In the genomic region with DNA sequence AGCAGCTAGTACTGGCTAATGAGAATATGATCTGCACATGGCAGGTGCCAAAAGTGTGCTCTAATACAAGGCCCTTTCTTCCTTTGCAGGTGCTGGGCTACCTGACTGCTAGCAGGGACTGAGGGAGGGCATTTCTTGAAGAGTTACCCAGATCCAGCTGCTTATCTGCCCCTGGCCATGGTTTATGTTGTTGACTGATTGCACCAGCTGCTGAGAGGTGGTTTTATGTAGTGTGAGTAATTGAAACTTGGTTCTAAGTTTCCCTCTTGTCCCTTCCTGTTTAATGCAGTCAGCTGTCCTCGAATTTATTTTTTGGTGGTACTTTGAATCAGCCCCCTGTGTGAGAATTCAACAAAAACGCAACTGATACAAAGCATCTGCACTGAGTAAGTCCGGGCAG, we compare ENCODE assay signal across 15 cellular contexts.
DNase-seq lines count a peak whose midpoint lies in the region; ATAC-seq and TF ChIP-seq lines count a peak whose summit lies in the region.
"Had no signal": no experiment of that assay in that cellular context is flagged by ENCODE, and none has a peak within 500 bp of the region (broad histone marks: within the 10 kb centered on the region; RNA-seq: fewer than 3 reads in every experiment).

No MANE protein-coding gene starts in this region.

- H3K4me2 ChIP-seq in hepatocyte, result no peak overlapping the region

- H3K9me3 ChIP-seq in heart left ventricle, result no peaks in the 10 kb centered on the region
- H3K9me3 ChIP-seq in hepatocyte (ENCODE audit: low read depth), result no peaks in the 10 kb centered on the region
- no peaks in the 10 kb centered on the region for H3K9me3 ChIP-seq in transverse colon

- no peak for TF ChIP-seq EP300 in transverse colon (IDR thresholded peaks at IDR 0.05; ENCODE audit: low read depth)

- H4K20me1 ChIP-seq in hepatocyte (ENCODE audit: insufficient read depth, poor library complexity, severe bottlenecking), result no peaks in the 10 kb centered on the region

- peaks cover 14% of the 10 kb centered on the region for H3K79me2 ChIP-seq in hepatocyte
- H3K79me2 ChIP-seq: parathyroid adenoma had no signal

- H3K36me3 ChIP-seq in heart left ventricle (no peaks in the 10 kb centered on the region), hepatocyte (replicated peaks; ENCODE audit: insufficient read depth, low read depth) (no peaks in the 10 kb centered on the region), transverse colon (no peaks in the 10 kb centered on the region)
- H3K36me3 ChIP-seq: brain microvascular endothelial cell had no signal

- no peaks in the 10 kb centered on the region for H3K27me3 ChIP-seq in heart left ventricle
- no peaks in the 10 kb centered on the region for H3K27me3 ChIP-seq in hepatocyte
- no peaks in the 10 kb centered on the region for H3K27me3 ChIP-seq in transverse colon
- H3K27me3 ChIP-seq: brain microvascular endothelial cell had no signal

- H2AFZ ChIP-seq in hepatocyte, result no peak overlapping the region
- H2AFZ ChIP-seq: parathyroid adenoma had no signal

- WGBS in heart left ventricle, 4 donors, result 55 to 61% (median 59%) methylated on average over 3 of the region's 3 CpGs
- 53% methylated on average over 3 of the region's 3 CpGs for WGBS in hepatocyte (ENCODE audit: low lambda C conversion rate, missing lambda C conversion rate)
- 26 to 36% methylated on average over 3 of the region's 3 CpGs for WGBS in transverse colon (ENCODE audit: low coverage in 1 of 2), 2 donors

- no peak for ATAC-seq in heart left ventricle
- no peak for ATAC-seq in Right ventricle myocardium superior (ENCODE audit: poor library complexity)

- no peaks in the 10 kb centered on the region for H3K9me2 ChIP-seq in hepatocyte (replicated peaks; ENCODE audit: insufficient read depth)

- TF ChIP-seq CTCF in heart left ventricle (IDR thresholded peaks at IDR 0.05), result no peak
- TF ChIP-seq CTCF in hepatocyte (IDR thresholded peaks at IDR 0.05; ENCODE audit: poor library complexity), result no peak
- no peak for TF ChIP-seq CTCF in transverse colon (IDR thresholded peaks at IDR 0.05)

- TF ChIP-seq POLR2A in heart left ventricle (IDR thresholded peaks at IDR 0.05), result no peak
- TF ChIP-seq POLR2A in transverse colon (IDR thresholded peaks at IDR 0.05), result no peak

- H3K27ac ChIP-seq in heart left ventricle (peak overlapping the region in 10 of 12 donors; percentile 25 to 84 (median 50)), hepatocyte (peak overlapping the region; percentile 56), transverse colon (peak overlapping the region in 3 of 4 donors; percentile 9 to 58 (median 52))
- H3K27ac ChIP-seq: parathyroid adenoma had no signal

- H3K4me3 ChIP-seq in heart left ventricle (no peak overlapping the region), hepatocyte (no peak overlapping the region), transverse colon (no peak overlapping the region)

- in situ Hi-C loops in transverse colon (cut with MboI; ENCODE audit: low pct_ligation_motif_present in 1 of 4, low pct_unique_long_range_greater_than_20kb in 1 of 4, low sequenced_read_pairs in 3 of 4), result no loop called here

- intact Hi-C loops in heart left ventricle (cut with DNase I), result loop anchor here in 7 of 10 donors (5.0 to 10.0 kb wide), 6 partner anchors 46 to 661 kb away; partner anchors contain the start of gene TLN2 (in 3 of the 7)
- intact Hi-C loops in Right ventricle myocardium superior (cut with DNase I), result no loop called here
- intact Hi-C loops in transverse colon (cut with DNase I; ENCODE audit: low total_unique reads), result no loop called here

- DNase-seq in heart left ventricle (no peak), Right ventricle myocardium superior (no peak), RPMI8226 (peak; percentile 93), hepatocyte (ENCODE audit: low spot score) (no peak), transverse colon (no peak), SIG-M5 (lab: John Stamatoyannopoulos, UW) (no peak), DMS 273 (lab: John Stamatoyannopoulos, UW; ENCODE audit: unreplicated experiment) (no peak)
- DNase-seq in activated CD4-positive, alpha-beta T cell treated with anti-CD3 and anti-CD28 coated beads, Interleukin-2, amount 50 U/mL, for 1 hour, result no peak
- DNase-seq: activated CD4-positive, alpha-beta T cell treated with anti-CD3 and anti-CD28 coated beads for 4 hours; endodermal cell; head of caudate nucleus; mesendoderm; NCI-H1092 treated with DMSO at 0.1 percent for 48 hours had no signal

- H3K4me1 ChIP-seq in heart left ventricle (peaks cover 3 to 69% (median 43%) of the 10 kb centered on the region in 12 donors), hepatocyte (ENCODE audit: insufficient read depth) (peaks cover 15% of the 10 kb centered on the region), transverse colon (peaks cover 0 to 25% (median 10%) of the 10 kb centered on the region in 4 donors)

Comparison
In these comparisons a context has a peak if more than half of its experiments do, and no peak if none do; other contexts are left out.
1. intact Hi-C loops: an anchor here in heart left ventricle (5.0 to 10.0 kb wide); none called in Right ventricle myocardium superior and transverse colon.